ENCODE assay signal across 10 cellular contexts in the genomic region with DNA sequence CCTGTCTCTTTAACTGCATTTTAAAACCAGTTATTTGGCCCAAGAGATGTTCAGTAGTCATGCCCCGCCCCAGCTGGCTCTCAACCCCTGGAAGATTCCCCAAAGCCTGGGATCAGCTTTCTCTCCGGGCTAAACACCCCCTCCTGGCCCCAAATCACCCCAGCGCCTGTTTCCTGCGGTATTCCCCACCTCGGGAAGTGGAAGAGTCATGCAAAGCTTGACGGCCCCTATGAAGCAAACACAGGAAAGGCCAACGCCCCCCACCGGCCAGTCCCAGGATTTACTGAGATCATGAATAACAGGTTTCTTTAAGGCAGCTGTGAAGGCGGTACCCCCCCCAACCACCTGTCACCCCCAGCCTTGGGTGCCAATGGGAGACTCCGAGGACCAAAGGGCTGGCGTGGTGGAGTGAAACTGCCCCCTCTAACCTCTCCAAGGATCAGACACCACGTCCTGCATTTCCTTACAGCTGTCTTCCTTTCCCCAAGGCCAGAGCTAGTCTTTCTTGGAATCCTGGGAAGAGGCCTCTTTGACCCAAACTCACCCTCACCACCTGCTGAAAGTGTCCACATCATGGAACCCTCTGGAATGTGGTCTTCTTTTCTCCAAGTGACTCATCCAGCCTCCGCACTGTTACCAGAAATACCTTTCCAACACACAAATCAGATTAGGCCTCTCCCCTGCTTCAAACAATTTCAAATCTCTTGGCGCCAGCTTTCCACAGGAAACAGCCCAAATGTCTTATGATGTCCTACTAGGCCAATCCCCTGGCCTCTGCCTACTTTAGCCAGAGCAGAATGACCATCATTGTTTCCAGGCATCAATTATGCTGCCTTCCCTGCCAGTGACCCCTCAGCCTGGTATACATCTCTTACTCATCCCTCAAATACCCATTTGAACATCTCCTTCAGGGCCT.
A peak's percentile ranks its signal among the peaks of the same experiment; 100 is the strongest.
DNase-seq lines count a peak whose midpoint lies in the region; ATAC-seq, FAIRE-seq and TF ChIP-seq lines count a peak whose summit lies in the region.
"Had no signal": no experiment of that assay in that cellular context is flagged by ENCODE, and none has a peak within 500 bp of the region (broad histone marks: within the 10 kb centered on the region; RNA-seq: fewer than 3 reads in every experiment).

No MANE protein-coding gene starts in this region.

- no peak for TF ChIP-seq CTCF in lower leg skin (IDR thresholded peaks at IDR 0.05)

- intact Hi-C loops in lower leg skin (cut with DNase I; ENCODE audit: low total_unique reads) = no loop called here

- DNase-seq in HT1080 (ENCODE audit: low read depth) (peak; percentile 55), dermis blood vessel endothelial cell (peak; percentile 74), lower leg skin (ENCODE audit: low spot score in 2 of 2) (peak; percentile 75 to 95), urothelium cell line (ENCODE audit: low spot score) (peak; percentile 53), SIG-M5 treated with dmso at 0.1 percent for 504 hours (lab: John Stamatoyannopoulos, UW; ENCODE audit: unreplicated experiment) (no peak), Kasumi-1 (lab: John Stamatoyannopoulos, UW) (no peak)
- DNase-seq: activated CD8-positive, alpha-beta memory T cell treated with anti-CD3 and anti-CD28 coated beads for 24 hours; erythroblast had no signal

- ATAC-seq in HG02840 (IDR thresholded peaks at IDR 0.05; ENCODE audit: low FRiP score, unreplicated experiment) = no peak

- no peak overlapping the region for H3K4me3 ChIP-seq in lower leg skin (ENCODE audit: low read depth, poor library complexity, severe bottlenecking)

- TF ChIP-seq POLR2A in lower leg skin (IDR thresholded peaks at IDR 0.05) = no peak

- no peak for FAIRE-seq in urothelium cell line (lab: Jason Lieb, UNC)
- FAIRE-seq: GM18507 had no signal

- WGBS in lower leg skin, 2 donors = 27 to 28% methylated on average over 14 of the region's 14 CpGs

Comparison
In these comparisons a context has a peak if more than half of its experiments do, and no peak if none do; other contexts are left out.
1. DNase-seq: peak in HT1080 (single experiment), dermis blood vessel endothelial cell (single experiment), lower leg skin (2 of 2) and urothelium cell line (single experiment); none in SIG-M5 treated with dmso at 0.1 percent for 504 hours (single experiment) and Kasumi-1 (0 of 2).